Comparison of ENCODE assay signal across 17 cellular contexts in the genomic region with DNA sequence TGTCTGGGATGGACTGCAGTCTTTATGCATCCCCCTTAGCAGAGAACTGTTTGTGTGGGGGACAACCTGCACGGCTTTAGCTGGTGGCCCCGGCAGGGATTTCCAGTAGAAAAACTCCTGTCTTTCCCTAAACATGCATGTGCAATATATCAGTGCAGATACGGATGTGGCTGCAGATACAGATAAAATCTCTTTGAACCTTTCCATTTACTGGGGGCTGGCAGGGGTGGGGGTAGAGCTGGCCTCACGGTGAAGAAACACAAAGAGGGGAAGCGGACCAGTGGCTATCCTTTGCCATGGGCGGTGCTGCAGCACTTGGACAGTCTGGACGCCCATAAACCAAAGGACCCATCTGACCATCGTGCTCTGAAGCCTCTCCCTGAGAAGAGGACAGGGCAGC.
DNase-seq lines count a peak whose midpoint lies in the region; ATAC-seq and TF ChIP-seq lines count a peak whose summit lies in the region.
"Had no signal": no experiment of that assay in that cellular context is flagged by ENCODE, and none has a peak within 500 bp of the region (broad histone marks: within the 10 kb centered on the region; RNA-seq: fewer than 3 reads in every experiment).

No MANE protein-coding gene starts in this region.

- H3K36me3 Mint-ChIP-seq in mesothelial cell of epicardium (peaks cover 1% of the 10 kb centered on the region), H9 (ENCODE audit: insufficient read depth in 1 of 3, low read depth in 3 of 3) (no peaks in the 10 kb centered on the region)

- H2BK12ac ChIP-seq in H9 (ENCODE audit: insufficient read length, low read depth, low read length) = no peak overlapping the region

- H3K4me3 ChIP-seq in cardiac muscle cell (no peak overlapping the region), NT2/D1 (ENCODE audit: insufficient read length, low read depth) (no peak overlapping the region)
- H3K4me3 ChIP-seq: GM12878, GM23338 had no signal

- no peak overlapping the region for H3K56ac ChIP-seq in H9 (ENCODE audit: insufficient read length, low read depth, low read length)

- peak overlapping the region; percentile 17 for H3K27ac Mint-ChIP-seq in mesothelial cell of epicardium
- no peak overlapping the region for H3K27ac Mint-ChIP-seq in H9
- H3K27ac Mint-ChIP-seq: CD4-positive, alpha-beta T cell; GM23338 had no signal

- no peak overlapping the region for H3T11ph ChIP-seq in H9 (ENCODE audit: low read length)

- no peak overlapping the region for H4K8ac ChIP-seq in H9 (replicated peaks; ENCODE audit: insufficient read length, low read depth, low read length)

- intact Hi-C loops in Right ventricle myocardium inferior (cut with DNase I) (loop anchor here (5.0 kb wide), 1 partner anchor 211 kb away; no protein-coding TSS in a partner anchor), sciatic nerve (cut with DNase I) (no loop called here)

- H3K27me3 Mint-ChIP-seq in mesothelial cell of epicardium (ENCODE audit: low read depth) (no peaks in the 10 kb centered on the region), H9 (ENCODE audit: low read depth) (peaks cover 2% of the 10 kb centered on the region; the same call in 1 of the 2 replicates)
- H3K27me3 Mint-ChIP-seq: CD4-positive, alpha-beta T cell had no signal

- no peak overlapping the region for H4K91ac ChIP-seq in H9 (ENCODE audit: insufficient read length, low read depth, low read length)

- H3K9me3 Mint-ChIP-seq in mesothelial cell of epicardium (no peaks in the 10 kb centered on the region), H9 (no peaks in the 10 kb centered on the region)
- H3K9me3 Mint-ChIP-seq: CD4-positive, alpha-beta T cell; GM23338 had no signal

- H3K18ac ChIP-seq in H9 (ENCODE audit: insufficient read length, low read depth, low read length) = no peak overlapping the region

- H3K9ac ChIP-seq in NT2/D1 (ENCODE audit: insufficient read length, low read depth) = peak overlapping the region; percentile 17
- no peak overlapping the region for H3K9ac ChIP-seq in H9 (ENCODE audit: extremely low read depth, insufficient read length, low read length)

- H2BK20ac ChIP-seq in H9 (ENCODE audit: low read depth, low read length, poor library complexity, severe bottlenecking) = no peak overlapping the region

- no peak overlapping the region for H4K5ac ChIP-seq in H9 (ENCODE audit: insufficient read length, low read depth, low read length)

- H2AFZ ChIP-seq in H9 (ENCODE audit: low read length) = no peak overlapping the region

- H3K14ac ChIP-seq in H9 (ENCODE audit: insufficient read depth, low read length) = no peak overlapping the region

- H3K4ac ChIP-seq in H9 (ENCODE audit: low read depth, low read length) = no peak overlapping the region

- H3K27ac ChIP-seq in cardiac muscle cell (peak overlapping the region; percentile 30), H9 (ENCODE audit: insufficient read length, low read depth, low read length) (no peak overlapping the region)

- no peak for ATAC-seq in Right ventricle myocardium inferior
- no peak for ATAC-seq in sciatic nerve

- H3K4me1 Mint-ChIP-seq in mesothelial cell of epicardium (peaks cover 44% of the 10 kb centered on the region), H9 (peaks cover 14 to 22% of the 10 kb centered on the region in 2 experiments)

- no peak overlapping the region for H3K4me3 Mint-ChIP-seq in mesothelial cell of epicardium
- no peak overlapping the region for H3K4me3 Mint-ChIP-seq in H9
- H3K4me3 Mint-ChIP-seq: CD4-positive, alpha-beta T cell; GM23338 had no signal

- no peak for TF ChIP-seq CTCF in cardiac muscle cell (IDR thresholded peaks at IDR 0.05; ENCODE audit: low read depth, low read length)
- no peak for TF ChIP-seq CTCF in mesothelial cell of epicardium (IDR thresholded peaks at IDR 0.05; ENCODE audit: unreplicated experiment)
- no peak for TF ChIP-seq CTCF in H9 (conservative IDR thresholded peaks at IDR 0.05)

- no peak overlapping the region for H2AK5ac ChIP-seq in H9 (ENCODE audit: insufficient read length, low read length)

- DNase-seq in cardiac muscle cell (ENCODE audit: low read depth in 1 of 2, low spot score in 1 of 2) (no peak), Right ventricle myocardium inferior (ENCODE audit: missing footprints) (no peak), NT2/D1 (ENCODE audit: low read depth, low spot score) (no peak), mesothelial cell of epicardium (ENCODE audit: low spot score in 2 of 2, unreplicated experiment in 2 of 2) (no peak), sciatic nerve (ENCODE audit: low spot score) (peak; percentile 33), AG08395 (ENCODE audit: low spot score) (no peak), H9 (no peak), dermis blood vessel endothelial cell (no peak)
- DNase-seq: CD4-positive, alpha-beta T cell; DMS79 treated with DMSO at 0.1 percent for 48 hours; NCI-H187 treated with DMSO at 0.1 percent for 48 hours; NCI-H2107; NCI-H446 treated with DMSO at 0.1 percent for 48 hours; NCI-H526 treated with DMSO at 0.1 percent for 48 hours; Right ventricle myocardium superior had no signal

- peaks cover 2% of the 10 kb centered on the region for H4K20me1 ChIP-seq in H9 (ENCODE audit: control insufficient read depth, insufficient read depth, insufficient read length)

- no peak overlapping the region for H3K23ac ChIP-seq in H9 (ENCODE audit: insufficient read length, low read depth, low read length)

- H3K9me3 ChIP-seq in cardiac muscle cell (ENCODE audit: low read depth) = no peaks in the 10 kb centered on the region
- no peaks in the 10 kb centered on the region for H3K9me3 ChIP-seq in NT2/D1 (ENCODE audit: insufficient read depth, low read length)
- no peaks in the 10 kb centered on the region for H3K9me3 ChIP-seq in H9 (ENCODE audit: control insufficient read depth, low read depth, low read length)

- no peak overlapping the region for H3K4me2 ChIP-seq in H9 (ENCODE audit: insufficient read depth, insufficient read length, low read length)
- H3K4me2 ChIP-seq: GM23338 had no signal

- H3K79me1 ChIP-seq in H9 (ENCODE audit: insufficient read depth, low read depth, low read length, poor library complexity, severe bottlenecking) = no peaks in the 10 kb centered on the region

- H3K23me2 ChIP-seq in H9 (ENCODE audit: insufficient read length, low read depth, low read length, poor library complexity, severe bottlenecking) = no peaks in the 10 kb centered on the region

- no peak overlapping the region for H2BK15ac ChIP-seq in H9 (ENCODE audit: low read depth, low read length)

- no peaks in the 10 kb centered on the region for H3K36me3 ChIP-seq in cardiac muscle cell
- no peaks in the 10 kb centered on the region for H3K36me3 ChIP-seq in NT2/D1 (ENCODE audit: insufficient read depth, insufficient read length, low read length)

- WGBS in H9 (ENCODE audit: extremely low coverage, insufficient read length, low lambda C conversion rate) = no CpG with 5 or more reads among the region's 8 CpGs

- H2BK5ac ChIP-seq in H9 (ENCODE audit: insufficient read length, low read length) = no peak overlapping the region

- no peak overlapping the region for H2BK120ac ChIP-seq in H9 (ENCODE audit: low read depth, low read length, poor library complexity, severe bottlenecking)

- H3K4me1 ChIP-seq in cardiac muscle cell (ENCODE audit: low read depth) (peaks cover 51% of the 10 kb centered on the region), NT2/D1 (ENCODE audit: insufficient read depth, insufficient read length) (peaks cover 12% of the 10 kb centered on the region), H9 (ENCODE audit: insufficient read depth, low read length) (no peaks in the 10 kb centered on the region; the same call in 1 of the 2 replicates)

- no peaks in the 10 kb centered on the region for H3K79me2 ChIP-seq in H9 (ENCODE audit: insufficient read depth, low read length)

- H3K27me3 ChIP-seq in cardiac muscle cell = no peaks in the 10 kb centered on the region
- no peaks in the 10 kb centered on the region for H3K27me3 ChIP-seq in NT2/D1 (ENCODE audit: insufficient read depth, insufficient read length)
- no peaks in the 10 kb centered on the region for H3K27me3 ChIP-seq in H9 (ENCODE audit: insufficient read depth, low read length)
